Comparison of ENCODE assay signal across 20 cellular contexts in the genomic region with DNA sequence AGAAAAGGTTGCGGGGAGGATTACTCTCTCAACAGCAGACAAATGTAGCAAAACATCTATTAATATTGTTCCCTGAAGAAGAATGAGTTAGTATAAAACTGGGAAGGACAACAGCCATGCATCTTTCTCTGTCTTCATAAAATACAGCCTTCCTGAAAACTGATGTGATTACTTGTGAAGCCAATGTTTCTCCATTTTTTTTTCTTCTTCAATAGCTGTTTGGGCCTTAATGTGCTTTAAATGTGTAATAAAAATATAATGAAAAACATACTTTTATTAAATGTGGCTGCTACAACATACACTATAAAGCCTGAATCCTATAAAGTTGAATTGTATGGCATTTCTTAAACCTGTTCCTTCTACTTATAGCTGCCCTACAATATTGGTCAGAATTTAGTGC.
"Had no signal": no experiment of that assay in that cellular context is flagged by ENCODE, and none has a peak within 500 bp of the region (broad histone marks: within the 10 kb centered on the region; RNA-seq: fewer than 3 reads in every experiment).

No MANE protein-coding gene starts in this region.

- H3K36me3 Mint-ChIP-seq: WTC11 had no signal

- H3K27ac Mint-ChIP-seq: nephron progenitor cell, WTC11 had no signal

- H3K4me3 Mint-ChIP-seq: activated CD4-positive, alpha-beta T cell treated with anti-CD3 and anti-CD28 coated beads for 36 hours; activated naive CD4-positive, alpha-beta T cell treated with anti-CD3 and anti-CD28 coated beads, Interleukin-2, amount 50 U/mL, for 24 hours; activated T-cell treated with anti-CD3 and anti-CD28 coated beads, Interleukin-2, amount 50 U/mL, for 72 hours; nephron progenitor cell; T-helper 2 cell treated with Interferon-gamma antibody and Interleukin-4, amounts not matched to agents 5 μg/mL and 100 μg/mL, for 36 hours; WTC11 had no signal

- DNase-seq: activated CD4-positive, alpha-beta T cell treated with anti-CD3 and anti-CD28 coated beads for 36 hours; activated CD4-positive, alpha-beta T cell treated with anti-CD3 and anti-CD28 coated beads, Interleukin-2, amount 50 U/mL, for 48 hours; activated gamma-delta T cell; activated T-cell treated with anti-CD3 and anti-CD28 coated beads, Interleukin-2, amount 50 U/mL, for 72 hours; adrenal gland; cerebellar nuclear complex; effector CD4-positive, alpha-beta T cell; heart right ventricle; mesendoderm; nephron progenitor cell; retina; spleen; stimulated activated naive CD4-positive, alpha-beta T cell treated with Interleukin-2 at 50 U/mL for 16 hours; thyroid gland had no signal

- H3K4me1 ChIP-seq: adrenal gland, breast epithelium, esophagus muscularis mucosa, gastroesophageal sphincter, thyroid gland had no signal

- H3K27me3 ChIP-seq: adrenal gland, breast epithelium, esophagus muscularis mucosa, gastroesophageal sphincter, heart right ventricle, spleen, thyroid gland had no signal

- H3K4me3 ChIP-seq: adrenal gland, breast epithelium, esophagus muscularis mucosa, gastroesophageal sphincter, heart right ventricle, spleen, thyroid gland had no signal

- H3K4me1 Mint-ChIP-seq: nephron progenitor cell had no signal

- ATAC-seq: activated CD4-positive, alpha-beta T cell treated with anti-CD3 and anti-CD28 coated beads for 36 hours; activated T-cell treated with anti-CD3 and anti-CD28 coated beads, Interleukin-2, amount 50 U/mL, for 72 hours; gastroesophageal sphincter; heart right ventricle; WTC11 had no signal

- H3K9me3 Mint-ChIP-seq: nephron progenitor cell had no signal

- H3K27me3 Mint-ChIP-seq: activated CD4-positive, alpha-beta T cell treated with anti-CD3 and anti-CD28 coated beads for 36 hours; activated naive CD4-positive, alpha-beta T cell treated with anti-CD3 and anti-CD28 coated beads, Interleukin-2, amount 50 U/mL, for 24 hours had no signal

- H3K9me3 ChIP-seq: adrenal gland, breast epithelium, esophagus muscularis mucosa, gastroesophageal sphincter, heart right ventricle, thyroid gland had no signal

- H3K27ac ChIP-seq: adrenal gland, breast epithelium, esophagus muscularis mucosa, gastroesophageal sphincter, thyroid gland had no signal

- H3K36me3 ChIP-seq: adrenal gland, breast epithelium, esophagus muscularis mucosa, gastroesophageal sphincter, heart right ventricle, spleen, thyroid gland had no signal
